In genomic region chr3:140593766-140594165, GRCh38 we compare ENCODE assay signal across 8 cellular contexts.
"Had no signal": no experiment of that assay in that cellular context is flagged by ENCODE, and none has a peak within 500 bp of the region (broad histone marks: within the 10 kb centered on the region; RNA-seq: fewer than 3 reads in every experiment).

No MANE protein-coding gene starts in this region.

- H3K4me1 Mint-ChIP-seq: IgD-negative memory B cell had no signal

- H3K9ac ChIP-seq: KMS-11 had no signal

- H3K27ac Mint-ChIP-seq: IgD-negative memory B cell had no signal

- H3K27me3 Mint-ChIP-seq: IgD-negative memory B cell had no signal

- H3K9me3 Mint-ChIP-seq: IgD-negative memory B cell had no signal

- H3K4me2 ChIP-seq: KMS-11 had no signal

- H3K36me3 Mint-ChIP-seq: IgD-negative memory B cell had no signal

- DNase-seq: IMR-90, KBM-7, KG1 had no signal

- FAIRE-seq: HepG2, HTR-8/SVneo had no signal

- H3K4me3 Mint-ChIP-seq: IgD-negative memory B cell had no signal

- ATAC-seq: HepG2 had no signal

- H3K27ac ChIP-seq: HL-60, KMS-11 had no signal
